In genomic region chr7:127628445-127628844, GRCh38 we compare ENCODE assay signal across 19 cellular contexts. TPM values are rescaled to one million over a fixed set of nuclear protein-coding genes. Genes with fewer than 3 reads are reported as not detected.
DNase-seq lines count a peak whose midpoint lies in the region; ATAC-seq and TF ChIP-seq lines count a peak whose summit lies in the region.
"Had no signal": no experiment of that assay in that cellular context is flagged by ENCODE, and none has a peak within 500 bp of the region (broad histone marks: within the 10 kb centered on the region; RNA-seq: fewer than 3 reads in every experiment).

No MANE protein-coding gene starts in this region.

- ATAC-seq in T-helper 17 cell = no peak
- ATAC-seq in GM18907 (IDR thresholded peaks at IDR 0.05; ENCODE audit: unreplicated experiment) = no peak
- ATAC-seq in HG03378 (IDR thresholded peaks at IDR 0.05; ENCODE audit: unreplicated experiment) = no peak
- ATAC-seq: gastrocnemius medialis had no signal

- DNase-seq in GM10266 (ENCODE audit: extremely low spot score) = no peak
- no peak for DNase-seq in HFFc6
- DNase-seq in T-helper 17 cell = no peak
- peak; percentile 57 for DNase-seq in iPS-NIHi7 (ENCODE audit: extremely low spot score)
- no peak for DNase-seq in EL
- no peak for DNase-seq in G401 (ENCODE audit: low spot score)
- DNase-seq: activated effector memory CD4-positive, alpha-beta T cell treated with Interleukin-2 at 50 U/mL for 16 hours; amniotic stem cell; DMS153; gastrocnemius medialis; NCI-H1930; posterior cingulate gyrus; small intestine had no signal

- H3K4me3 Mint-ChIP-seq in HFFc6 (no peak overlapping the region), T-helper 17 cell (no peak overlapping the region)
- H3K4me3 Mint-ChIP-seq: central memory CD8-positive, alpha-beta T cell had no signal

- in situ Hi-C loops in G401 (cut with HindIII; ENCODE audit: low sequenced_read_pairs) = no loop called here

- H3K9me3 Mint-ChIP-seq in HFFc6 = no peaks in the 10 kb centered on the region
- H3K9me3 Mint-ChIP-seq: central memory CD8-positive, alpha-beta T cell had no signal

- peaks cover 16% of the 10 kb centered on the region for H3K27me3 Mint-ChIP-seq in HFFc6 (ENCODE audit: insufficient read depth)
- H3K27me3 Mint-ChIP-seq in T-helper 17 cell = peaks cover 35% of the 10 kb centered on the region

- peak; percentile 27 for TF ChIP-seq CTCF in GM10266 (IDR thresholded peaks at IDR 0.05; ENCODE audit: control insufficient read depth, insufficient read depth, low read depth, missing control alignments)
- TF ChIP-seq CTCF in HFFc6 (IDR thresholded peaks at IDR 0.05) = peak; percentile 39; the same call in 1 of the 2 replicates

- H3K9me3 ChIP-seq in T-helper 17 cell (ENCODE audit: control insufficient read depth, low read length, poor library complexity, severe bottlenecking) = no peaks in the 10 kb centered on the region
- H3K9me3 ChIP-seq: gastrocnemius medialis had no signal

- H3K27ac Mint-ChIP-seq in HFFc6 = no peak overlapping the region
- H3K27ac Mint-ChIP-seq in T-helper 17 cell = peak overlapping the region; percentile 53

- H3K4me1 Mint-ChIP-seq in HFFc6 (ENCODE audit: low read depth) (peaks cover 29% of the 10 kb centered on the region), T-helper 17 cell (peaks cover 3% of the 10 kb centered on the region)
- H3K4me1 Mint-ChIP-seq: central memory CD8-positive, alpha-beta T cell had no signal

- H3K36me3 Mint-ChIP-seq in HFFc6 (ENCODE audit: low read depth) (no peaks in the 10 kb centered on the region), T-helper 17 cell (ENCODE audit: low read depth) (no peaks in the 10 kb centered on the region)

RNA-seq across cellular contexts. Expression of gene PAX4, which starts 10.5 kb away (rescaled TPM):
- total RNA-seq in HFFc6 (2021; fragmentation: NEBNext Ultra II Directional; extraction: Animal tissue kit (Norgen Biotek cat#: 25700)) = not detected
- total RNA-seq in T-helper 17 cell = not detected
- total RNA-seq in G401 (2014; rRNA removed; shearing (Covaris generic)) = not detected in 2 replicates
- total RNA-seq: gastrocnemius medialis; liver; RPMI7951; T-helper 1 cell treated with Interleukin-12 subunit alpha and Interleukin-12 subunit beta and Interleukin-4 antibody, amounts not matched to agents 30 ng/mL and 1 ng/mL, for 36 hours had no signal

RNA-seq across cellular contexts. Expression of gene SND1, which starts 23.5 kb away (rescaled TPM):
- 100 to 1,000 TPM; 217 to 259 (median 247) TPM for total RNA-seq in HFFc6 (2021; fragmentation: NEBNext Ultra II Directional; extraction: Animal tissue kit (Norgen Biotek cat#: 25700))
- 100 to 1,000 TPM; 201 to 208 TPM for total RNA-seq in T-helper 17 cell
- total RNA-seq in G401 (2014; rRNA removed; shearing (Covaris generic)) = 92.4 and 98.0 TPM in 2 replicates

RNA-seq across cellular contexts. Expression of gene FSCN3, which starts 34.9 kb away (rescaled TPM):
- under 1 TPM in 1 of 6 experiments, not detected in 5; 0.07 TPM for total RNA-seq in HFFc6 (2021; fragmentation: NEBNext Ultra II Directional; extraction: Animal tissue kit (Norgen Biotek cat#: 25700))
- 1 to 10 TPM; 2.5 to 3.4 TPM for total RNA-seq in T-helper 17 cell
- total RNA-seq in G401 (2014; rRNA removed; shearing (Covaris generic)) = 0.43 and 6.6 TPM in 2 replicates

RNA-seq across cellular contexts. Expression of gene ARF5, which starts 40.2 kb away (rescaled TPM):
- total RNA-seq in HFFc6 (2021; fragmentation: NEBNext Ultra II Directional; extraction: Animal tissue kit (Norgen Biotek cat#: 25700)) = 100 to 1,000 TPM in 4 of 6 experiments, 10 to 100 TPM in 2; 98.3 to 122 (median 110) TPM
- total RNA-seq in T-helper 17 cell = 100 to 1,000 TPM in 1 of 2 donors, 10 to 100 TPM in 1; 95.5 to 105 TPM
- 459 and 527 TPM in 2 replicates for total RNA-seq in G401 (2014; rRNA removed; shearing (Covaris generic))

RNA-seq across cellular contexts. Expression of gene GCC1, which starts 43.0 kb away (rescaled TPM):
- 10 to 100 TPM; 14.8 to 17.1 (median 16.1) TPM for total RNA-seq in HFFc6 (2021; fragmentation: NEBNext Ultra II Directional; extraction: Animal tissue kit (Norgen Biotek cat#: 25700))
- total RNA-seq in T-helper 17 cell = 10 to 100 TPM; 27.4 to 33.6 TPM
- total RNA-seq in G401 (2014; rRNA removed; shearing (Covaris generic)) = 12.0 and 19.4 TPM in 2 replicates
